11 cellular contexts compared by ENCODE assay signal in genomic region chr5:76099286-76099702, GRCh38. TPM values are rescaled to one million over a fixed set of nuclear protein-coding genes. Genes with fewer than 3 reads are reported as not detected.
DNase-seq lines count a peak whose midpoint lies in the region; ATAC-seq and TF ChIP-seq lines count a peak whose summit lies in the region.
"Had no signal": no experiment of that assay in that cellular context is flagged by ENCODE, and none has a peak within 500 bp of the region (broad histone marks: within the 10 kb centered on the region; RNA-seq: fewer than 3 reads in every experiment).

No MANE protein-coding gene starts in this region.

- peak overlapping the region; percentile 12 to 31 for H3K4me3 Mint-ChIP-seq in activated T-cell treated with anti-CD3 and anti-CD28 coated beads, Interleukin-2, amount 50 U/mL, for 72 hours
- no peak overlapping the region for H3K4me3 Mint-ChIP-seq in activated T-cell treated with anti-CD3 and anti-CD28 coated beads, Interleukin-2, amount 50 U/mL, for 24 hours

- peak; percentile 93 to 98 for ATAC-seq in activated T-cell treated with anti-CD3 and anti-CD28 coated beads, Interleukin-2, amount 50 U/mL, for 72 hours (replicated peaks in 1 of 2)
- ATAC-seq in HG02588 (IDR thresholded peaks at IDR 0.05; ENCODE audit: unreplicated experiment) = peak; percentile 36
- ATAC-seq in stimulated activated naive CD8-positive, alpha-beta T cell treated with anti-CD3 and anti-CD28 coated beads, Interleukin-15, Interleukin-2, amounts not matched to agents 100 U/mL and 50 U/mL, for 24 hours = peak; percentile 40
- ATAC-seq in mucosa of descending colon = no peak
- ATAC-seq: left cardiac atrium had no signal

- H4K20me1 ChIP-seq in OCI-LY7 (ENCODE audit: insufficient read depth, low read length) = no peaks in the 10 kb centered on the region

- peak overlapping the region; percentile 34 for H3K27ac Mint-ChIP-seq in activated T-cell treated with anti-CD3 and anti-CD28 coated beads, Interleukin-2, amount 50 U/mL, for 72 hours
- no peak overlapping the region for H3K27ac Mint-ChIP-seq in activated T-cell treated with anti-CD3 and anti-CD28 coated beads, Interleukin-2, amount 50 U/mL, for 24 hours

- H3K27ac ChIP-seq in OCI-LY7 (ENCODE audit: low read depth, low read length, poor library complexity, severe bottlenecking) = no peak overlapping the region

- BruUV-seq in OCI-LY7 (replicated peaks; lab: Mats Ljungman, UMichigan) = no TSS peak

- H2AFZ ChIP-seq in OCI-LY7 (ENCODE audit: low read length) = no peak overlapping the region

- 0 out of 2 replicates have a peak overlapping the region, but pooled peaks have one; percentile 6 for H3K4me2 ChIP-seq in OCI-LY7 (ENCODE audit: low read length)

- H3K79me2 ChIP-seq in OCI-LY7 (ENCODE audit: insufficient read depth, low read depth, low read length) = no peaks in the 10 kb centered on the region

- H3K9me3 ChIP-seq in OCI-LY7 (ENCODE audit: low read length) (no peaks in the 10 kb centered on the region), mucosa of descending colon (no peaks in the 10 kb centered on the region)

- no peaks in the 10 kb centered on the region for H3K9me3 Mint-ChIP-seq in activated T-cell treated with anti-CD3 and anti-CD28 coated beads, Interleukin-2, amount 50 U/mL, for 72 hours
- H3K9me3 Mint-ChIP-seq in activated T-cell treated with anti-CD3 and anti-CD28 coated beads, Interleukin-2, amount 50 U/mL, for 24 hours = no peaks in the 10 kb centered on the region

- peaks cover 15% of the 10 kb centered on the region for H3K27me3 Mint-ChIP-seq in activated T-cell treated with anti-CD3 and anti-CD28 coated beads, Interleukin-2, amount 50 U/mL, for 72 hours (ENCODE audit: low read depth)
- peaks cover 23% of the 10 kb centered on the region for H3K27me3 Mint-ChIP-seq in activated T-cell treated with anti-CD3 and anti-CD28 coated beads, Interleukin-2, amount 50 U/mL, for 24 hours

- TF ChIP-seq CTCF in OCI-LY7 (conservative IDR thresholded peaks at IDR 0.05; ENCODE audit: low read length) (no peak), mucosa of descending colon (IDR thresholded peaks at IDR 0.05) (no peak)

- H3K4me1 Mint-ChIP-seq in activated T-cell treated with anti-CD3 and anti-CD28 coated beads, Interleukin-2, amount 50 U/mL, for 72 hours (ENCODE audit: low read depth) = peaks cover 11% of the 10 kb centered on the region
- H3K4me1 Mint-ChIP-seq in activated T-cell treated with anti-CD3 and anti-CD28 coated beads, Interleukin-2, amount 50 U/mL, for 24 hours (ENCODE audit: low read depth) = peaks cover 9% of the 10 kb centered on the region

- DNase-seq in activated T-cell treated with anti-CD3 and anti-CD28 coated beads, Interleukin-2, amount 50 U/mL, for 72 hours = peak; percentile 13 to 32
- no peak for DNase-seq in activated T-cell treated with anti-CD3 and anti-CD28 coated beads, Interleukin-2, amount 50 U/mL, for 24 hours
- DNase-seq in OCI-LY7 (ENCODE audit: low spot score) = peak; percentile 31
- no peak for DNase-seq in stimulated activated naive CD8-positive, alpha-beta T cell treated with anti-CD3 and anti-CD28 coated beads, Interleukin-15, Interleukin-2, amounts not matched to agents 100 U/mL and 50 U/mL, for 24 hours
- no peak for DNase-seq in mucosa of descending colon
- no peak for DNase-seq in hepatic stellate cell (ENCODE audit: low spot score)
- no peak for DNase-seq in NCI-H510A (lab: John Stamatoyannopoulos, UW)
- DNase-seq: left cardiac atrium, NCI-H1694 treated with DMSO at 0.1 percent for 48 hours had no signal

- CTCF ChIA-PET in OCI-LY7 (lab: Charles Lee; ENCODE audit: unreplicated experiment) = no interaction called here

- H3K36me3 ChIP-seq in OCI-LY7 (ENCODE audit: insufficient read depth, low read length) = no peaks in the 10 kb centered on the region
- no peaks in the 10 kb centered on the region for H3K36me3 ChIP-seq in mucosa of descending colon (ENCODE audit: low read depth)

- H3K4me3 ChIP-seq in OCI-LY7 (ENCODE audit: low read depth, low read length, poor library complexity, severe bottlenecking) (no peak overlapping the region), mucosa of descending colon (no peak overlapping the region)

- POLR2A ChIA-PET in OCI-LY7 (lab: Charles Lee) = interaction anchor here (0.6 to 1.7 kb wide), 3 partner anchors 18 to 955 kb away, joined by 3 to 6 read pairs (median 3); no protein-coding TSS in a partner anchor

- H3K4me1 ChIP-seq in OCI-LY7 (ENCODE audit: insufficient read depth, low read length, poor library complexity, severe bottlenecking) (no peaks in the 10 kb centered on the region), mucosa of descending colon (ENCODE audit: low read depth) (no peaks in the 10 kb centered on the region)

- H3K36me3 Mint-ChIP-seq in activated T-cell treated with anti-CD3 and anti-CD28 coated beads, Interleukin-2, amount 50 U/mL, for 72 hours (ENCODE audit: insufficient read depth in 2 of 2) = no peaks in the 10 kb centered on the region
- H3K36me3 Mint-ChIP-seq in activated T-cell treated with anti-CD3 and anti-CD28 coated beads, Interleukin-2, amount 50 U/mL, for 24 hours (ENCODE audit: low read depth) = no peaks in the 10 kb centered on the region

- intact Hi-C loops in OCI-LY7 (cut with micrococcal nuclease; ENCODE audit: unreplicated experiment) (no loop called here), mucosa of descending colon (cut with DNase I, micrococcal nuclease) (no loop called here)

- no peaks in the 10 kb centered on the region for H3K9me2 ChIP-seq in OCI-LY7 (ENCODE audit: insufficient read depth, low read length)

RNA-seq across cellular contexts. Expression of gene SV2C, which starts 16.1 kb away (rescaled TPM):
- total RNA-seq in activated T-cell treated with anti-CD3 and anti-CD28 coated beads, Interleukin-2, amount 50 U/mL, for 72 hours = under 1 TPM; 0.19 to 0.23 TPM
- not detected in 2 replicates for total RNA-seq in OCI-LY7 (2014; rRNA removed; shearing (Covaris generic))
- total RNA-seq in OCI-LY7 (2022) (not detected in 2 replicates), mucosa of descending colon (1 to 10 TPM in 1 of 3 donors, under 1 TPM in 2; 0.54 to 1.2 (median 0.58) TPM)
- total RNA-seq: bronchial epithelial cell had no signal

Comparison
In these comparisons a context has a peak if more than half of its experiments do, and no peak if none do; other contexts are left out.
1. DNase-seq: peak in activated T-cell treated with anti-CD3 and anti-CD28 coated beads, Interleukin-2, amount 50 U/mL, for 72 hours (2 of 2) and OCI-LY7 (single experiment); none in activated T-cell treated with anti-CD3 and anti-CD28 coated beads, Interleukin-2, amount 50 U/mL, for 24 hours (single experiment), stimulated activated naive CD8-positive, alpha-beta T cell treated with anti-CD3 and anti-CD28 coated beads, Interleukin-15, Interleukin-2, amounts not matched to agents 100 U/mL and 50 U/mL, for 24 hours (single experiment), mucosa of descending colon (0 of 3), hepatic stellate cell (single experiment) and NCI-H510A (single experiment).